Comparison of ENCODE assay signal across 13 cellular contexts in the genomic region with DNA sequence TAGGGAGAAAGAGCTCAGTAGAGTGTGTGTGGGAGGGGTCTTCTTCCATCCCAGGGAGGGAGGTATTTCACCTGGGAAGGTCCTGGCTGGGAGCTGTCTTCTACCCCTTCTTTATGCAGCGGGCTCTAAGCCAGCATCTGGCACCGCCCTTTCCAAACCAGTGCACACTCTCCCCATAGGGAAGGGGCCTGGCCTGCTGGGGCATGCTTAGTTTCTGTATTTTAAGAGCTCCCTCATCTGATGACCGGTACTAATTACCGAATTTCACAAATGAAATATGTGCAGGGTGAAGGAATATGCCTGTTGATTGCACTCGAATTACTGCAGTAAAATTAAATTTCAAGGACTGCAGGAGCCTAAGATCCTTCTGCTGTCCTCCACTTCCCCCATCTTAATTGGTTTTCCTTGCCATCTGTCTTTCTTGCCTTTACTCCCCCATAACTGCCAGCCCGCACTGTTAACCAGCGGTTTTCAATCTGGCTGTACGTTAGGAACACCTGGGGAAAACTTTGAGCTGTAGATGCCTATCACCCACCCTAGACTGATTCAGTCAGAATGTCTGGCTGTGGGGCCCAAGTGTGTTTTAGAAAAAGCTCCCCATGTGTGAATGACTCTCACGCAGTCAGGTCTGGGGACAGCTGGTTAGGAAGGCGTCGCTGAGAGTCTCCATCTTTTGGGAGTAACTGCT. TPM values are rescaled to one million over a fixed set of nuclear protein-coding genes. Genes with fewer than 3 reads are reported as not detected.
A peak's percentile ranks its signal among the peaks of the same experiment; 100 is the strongest.
DNase-seq lines count a peak whose midpoint lies in the region; ATAC-seq and TF ChIP-seq lines count a peak whose summit lies in the region.
"Had no signal": no experiment of that assay in that cellular context is flagged by ENCODE, and none has a peak within 500 bp of the region (broad histone marks: within the 10 kb centered on the region; RNA-seq: fewer than 3 reads in every experiment).

No MANE protein-coding gene starts in this region.

- H3K9ac ChIP-seq in mammary epithelial cell (ENCODE audit: insufficient read depth, low read length), result peak overlapping the region; percentile 46
- H3K9ac ChIP-seq in trophoblast cell (ENCODE audit: low read length), result no peak overlapping the region
- H3K9ac ChIP-seq: KMS-11 had no signal

- dilution Hi-C loops in mammary epithelial cell (cut with HindIII; ENCODE audit: low sequenced_read_pairs), result no loop called here

- H3K4me3 ChIP-seq in mammary epithelial cell (replicated peaks in 1 of 3; ENCODE audit: insufficient read depth in 1 of 3, low read depth in 2 of 3, low read length in 3 of 3) (no peak overlapping the region), trophoblast cell (ENCODE audit: low read depth, low read length) (no peak overlapping the region)
- H3K4me3 ChIP-seq: gastrocnemius medialis, PC-9 had no signal

- no peak overlapping the region for H3K18ac ChIP-seq in trophoblast cell (ENCODE audit: low read length)

- H2BK5ac ChIP-seq in trophoblast cell (ENCODE audit: low read depth, low read length, poor library complexity), result no peak overlapping the region

- H3K4me1 Mint-ChIP-seq in activated naive CD8-positive, alpha-beta T cell treated with anti-CD3 and anti-CD28 coated beads, Interleukin-2, amount 50 U/mL, for 24 hours, result peaks cover 67% of the 10 kb centered on the region

- no peak overlapping the region for H4K91ac ChIP-seq in trophoblast cell (ENCODE audit: low read depth, low read length)

- H3K9me3 ChIP-seq in mammary epithelial cell (replicated peaks; ENCODE audit: insufficient read depth, low read length) (peaks cover 7% of the 10 kb centered on the region), trophoblast cell (ENCODE audit: insufficient read depth, low read depth, low read length) (peaks cover 5% of the 10 kb centered on the region)
- H3K9me3 ChIP-seq: gastrocnemius medialis had no signal

- DNase-seq in NCI-H345 (lab: John Stamatoyannopoulos, UW) (peak; percentile 24), NCI-H345 treated with DMSO at 0.1 percent for 48 hours (lab: John Stamatoyannopoulos, UW; ENCODE audit: unreplicated experiment) (no peak), NCI-H1105 treated with DMSO at 0.1 percent for 48 hours (lab: John Stamatoyannopoulos, UW) (peak; percentile 78), mammary epithelial cell (peak; percentile 83), trophoblast cell (no peak), NCI-H128 (lab: John Stamatoyannopoulos, UW; ENCODE audit: unreplicated experiment) (no peak), GM13977 (ENCODE audit: low spot score) (no peak)
- no peak for DNase-seq in activated naive CD8-positive, alpha-beta T cell treated with anti-CD3 and anti-CD28 coated beads, Interleukin-2, amount 50 U/mL, for 24 hours
- DNase-seq: ACHN, gastrocnemius medialis, left cardiac atrium, PC-9 had no signal

- peak overlapping the region; percentile 96 for H3K27ac ChIP-seq in mammary epithelial cell (ENCODE audit: insufficient read depth, low read depth, low read length)
- no peak overlapping the region for H3K27ac ChIP-seq in trophoblast cell (ENCODE audit: low read depth, low read length)
- H3K27ac ChIP-seq: gastrocnemius medialis, KMS-11, PC-9 had no signal

- H2AFZ ChIP-seq in mammary epithelial cell (ENCODE audit: low read depth, low read length) (no peak overlapping the region), trophoblast cell (ENCODE audit: insufficient read depth, low read length, poor library complexity) (no peak overlapping the region)
- H2AFZ ChIP-seq: PC-9 had no signal

- H3K27me3 ChIP-seq in mammary epithelial cell (ENCODE audit: insufficient read depth, low read length) (no peaks in the 10 kb centered on the region), trophoblast cell (ENCODE audit: insufficient read depth, low read length) (no peaks in the 10 kb centered on the region)
- H3K27me3 ChIP-seq: gastrocnemius medialis had no signal

- H2AK5ac ChIP-seq in trophoblast cell (ENCODE audit: low read length), result peak overlapping the region; percentile 38

- H3K79me2 ChIP-seq in mammary epithelial cell (ENCODE audit: insufficient read depth, low read length) (peaks cover 87% of the 10 kb centered on the region), trophoblast cell (ENCODE audit: control insufficient read depth, insufficient read depth, low read length, poor library complexity) (peaks cover 12% of the 10 kb centered on the region)

- H3K14ac ChIP-seq in trophoblast cell (ENCODE audit: low read length), result peak overlapping the region; percentile 2

- ATAC-seq in activated naive CD8-positive, alpha-beta T cell treated with anti-CD3 and anti-CD28 coated beads, Interleukin-2, amount 50 U/mL, for 24 hours, result no peak
- ATAC-seq: gastrocnemius medialis had no signal

- H4K12ac ChIP-seq in trophoblast cell (ENCODE audit: low read depth, low read length), result no peak overlapping the region

- intact Hi-C loops in mammary epithelial cell (cut with micrococcal nuclease), result loop anchor here (1.0 to 5.0 kb wide), 4 partner anchors 18 to 426 kb away; no protein-coding TSS in a partner anchor

- H3K36me3 ChIP-seq in mammary epithelial cell (ENCODE audit: insufficient read depth, low read length), result no peaks in the 10 kb centered on the region
- no peaks in the 10 kb centered on the region for H3K36me3 ChIP-seq in trophoblast cell (ENCODE audit: control insufficient read depth in 1 of 2, insufficient read depth in 2 of 2, low read length in 2 of 2)

- H3K79me1 ChIP-seq in trophoblast cell (ENCODE audit: low read length), result peaks cover 22% of the 10 kb centered on the region

- TF ChIP-seq CTCF in mammary epithelial cell (conservative IDR thresholded peaks at IDR 0.05 in 1 of 2, IDR thresholded peaks at IDR 0.05 in 1 of 2; ENCODE audit: extremely low read depth in 1 of 2, insufficient read depth in 1 of 2, low read depth in 1 of 2, low read length in 2 of 2) (peak in 1 of 2 donors; percentile 44), GM13977 (IDR thresholded peaks at IDR 0.05; ENCODE audit: extremely low read depth, insufficient read depth, missing control alignments) (no peak)

- H3K27ac Mint-ChIP-seq in activated naive CD8-positive, alpha-beta T cell treated with anti-CD3 and anti-CD28 coated beads, Interleukin-2, amount 50 U/mL, for 24 hours, result no peak overlapping the region

- no TSS peak for BruUV-seq in mammary epithelial cell (replicated peaks; lab: Mats Ljungman, UMichigan)

- H3K36me3 Mint-ChIP-seq in activated naive CD8-positive, alpha-beta T cell treated with anti-CD3 and anti-CD28 coated beads, Interleukin-2, amount 50 U/mL, for 24 hours (ENCODE audit: low read depth), result peaks cover 36% of the 10 kb centered on the region

- H2BK120ac ChIP-seq in trophoblast cell (ENCODE audit: insufficient read depth, low read length, poor library complexity), result peak overlapping the region; percentile 26

- in situ Hi-C loops in mammary epithelial cell (cut with MboI; ENCODE audit: low sequenced_read_pairs in 2 of 2), result loop anchor here in 1 of 2 donors (10.0 kb wide), 1 partner anchor 422 kb away; no protein-coding TSS in a partner anchor
- in situ Hi-C loops in GM13977 (cut with MboI; ENCODE audit: low pct_unique_long_range_greater_than_20kb, low sequenced_read_pairs, unreplicated experiment), result no loop called here

- H3K4me2 ChIP-seq in mammary epithelial cell (ENCODE audit: insufficient read depth, low read depth, low read length) (peak overlapping the region; percentile 55), trophoblast cell (ENCODE audit: low read length) (no peak overlapping the region)
- H3K4me2 ChIP-seq: KMS-11, PC-9 had no signal

- H3K9me3 Mint-ChIP-seq in activated naive CD8-positive, alpha-beta T cell treated with anti-CD3 and anti-CD28 coated beads, Interleukin-2, amount 50 U/mL, for 24 hours, result peaks cover 10% of the 10 kb centered on the region

- H3K4me1 ChIP-seq in mammary epithelial cell (ENCODE audit: insufficient read depth, low read length) (peaks cover 73% of the 10 kb centered on the region), trophoblast cell (ENCODE audit: control insufficient read depth in 1 of 2, insufficient read depth in 2 of 2, low read length in 2 of 2) (peaks cover 36 to 50% of the 10 kb centered on the region in 2 experiments)

- H3K4me3 Mint-ChIP-seq in activated naive CD8-positive, alpha-beta T cell treated with anti-CD3 and anti-CD28 coated beads, Interleukin-2, amount 50 U/mL, for 24 hours, result no peak overlapping the region

- H4K20me1 ChIP-seq in mammary epithelial cell (ENCODE audit: insufficient read depth, low read length), result no peaks in the 10 kb centered on the region

- CTCF ChIA-PET in mammary epithelial cell (lab: Charles Lee; ENCODE audit: low non-redundant PET), result interaction anchor here (0.8 kb wide), 1 partner anchor 686 kb away, joined by 5 read pairs; no protein-coding TSS in a partner anchor

- peaks cover 2% of the 10 kb centered on the region for H3K27me3 Mint-ChIP-seq in activated naive CD8-positive, alpha-beta T cell treated with anti-CD3 and anti-CD28 coated beads, Interleukin-2, amount 50 U/mL, for 24 hours

- H2BK12ac ChIP-seq in trophoblast cell (ENCODE audit: low read length), result peak overlapping the region; percentile 51

- no peak overlapping the region for H4K8ac ChIP-seq in trophoblast cell (ENCODE audit: low read depth, low read length)

- WGBS in mammary epithelial cell (ENCODE audit: low coverage, missing lambda C conversion rate), result 50% methylated on average over 11 of the region's 11 CpGs
- WGBS in trophoblast cell (ENCODE audit: extremely low coverage, insufficient coverage, insufficient read length), result no CpG with 5 or more reads among the region's 11 CpGs

- H3K23ac ChIP-seq in trophoblast cell (ENCODE audit: low read length), result no peak overlapping the region

- H3K4ac ChIP-seq in trophoblast cell (ENCODE audit: low read depth, low read length), result peak overlapping the region; percentile 22

RNA-seq across cellular contexts. Expression of a gene that starts 20.1 kb away (rescaled TPM):
- total RNA-seq in mammary epithelial cell, result 100 to 1,000 TPM; 117 to 125 TPM
- polyA plus RNA-seq in mammary epithelial cell, result 93.3 TPM
- polyA minus RNA-seq in mammary epithelial cell, result 83.5 TPM
- polyA plus RNA-seq in trophoblast cell (2013), result 156 and 169 TPM in 2 replicates

Comparison
In these comparisons a context has a peak if more than half of its experiments do, and no peak if none do; other contexts are left out.
1. DNase-seq: peak in NCI-H345 (single experiment), NCI-H1105 treated with DMSO at 0.1 percent for 48 hours (single experiment) and mammary epithelial cell (single experiment); none in NCI-H345 treated with DMSO at 0.1 percent for 48 hours (single experiment), trophoblast cell (0 of 2), NCI-H128 (single experiment), GM13977 (single experiment) and activated naive CD8-positive, alpha-beta T cell treated with anti-CD3 and anti-CD28 coated beads, Interleukin-2, amount 50 U/mL, for 24 hours (single experiment).